25 cellular contexts compared by ENCODE assay signal in genomic region chr1:230356190-230356589, GRCh38.
"Had no signal": no experiment of that assay in that cellular context is flagged by ENCODE, and none has a peak within 500 bp of the region (broad histone marks: within the 10 kb centered on the region; RNA-seq: fewer than 3 reads in every experiment).

No MANE protein-coding gene starts in this region.

- H3K27me3 ChIP-seq: MG63 had no signal

- H3K4me3 Mint-ChIP-seq: T-cell had no signal

- H3K27ac Mint-ChIP-seq: T-cell had no signal

- H3K4me3 ChIP-seq: MG63 had no signal

- H3K4me1 Mint-ChIP-seq: T-cell had no signal

- H3K27ac ChIP-seq: RWPE1 had no signal

- DNase-seq: IMR-90; Karpas-422; KG1; MG63; NCI-H1092; NCI-H1105 treated with DMSO at 0.1 percent for 48 hours; NCI-H1417 treated with DMSO at 0.1 percent for 48 hours; NCI-H146; NCI-H1694 treated with DMSO at 0.1 percent for 48 hours; NCI-H1930; NCI-H2081 treated with DMSO at 0.1 percent for 48 hours; NCI-H2171 treated with DMSO at 0.1 percent for 48 hours; NCI-H345; NCI-H524 treated with DMSO at 0.1 percent for 48 hours; NCI-H69; NCI-H774; NK-92 treated with Interleukin-12 subunit alpha and Interleukin-12 subunit beta, amount 100 ng/mL, for 24 hours; PC-3; SHP77; SK-N-SH; SW 1271; T-cell had no signal

- H3K36me3 Mint-ChIP-seq: T-cell had no signal

- H3K9me3 Mint-ChIP-seq: T-cell had no signal

- ATAC-seq: HepG2, Panc1, PC-3, T-cell had no signal
